ENCODE assay signal across 22 cellular contexts in genomic region chr9:18544456-18544855, GRCh38.
DNase-seq lines count a peak whose midpoint lies in the region; ATAC-seq and TF ChIP-seq lines count a peak whose summit lies in the region.
"Had no signal": no experiment of that assay in that cellular context is flagged by ENCODE, and none has a peak within 500 bp of the region (broad histone marks: within the 10 kb centered on the region; RNA-seq: fewer than 3 reads in every experiment).

No MANE protein-coding gene starts in this region.

- H3K36me3 Mint-ChIP-seq in MCF 10A (ENCODE audit: insufficient read depth, unreplicated experiment) = peaks cover 9% of the 10 kb centered on the region

- H3K27ac Mint-ChIP-seq in MCF 10A (ENCODE audit: low read depth, unreplicated experiment) = peak overlapping the region; percentile 8

- H3K9me3 Mint-ChIP-seq in MCF 10A (ENCODE audit: unreplicated experiment) = no peaks in the 10 kb centered on the region

- H3K4me1 ChIP-seq in breast epithelium = no peaks in the 10 kb centered on the region
- H3K4me1 ChIP-seq in RWPE2 (ENCODE audit: insufficient read depth, poor library complexity, severe bottlenecking) = peaks cover 21% of the 10 kb centered on the region
- H3K4me1 ChIP-seq in adrenal gland (replicated peaks in 1 of 2) = peaks cover 10 to 12% of the 10 kb centered on the region in 2 donors
- H3K4me1 ChIP-seq: body of pancreas, Caco-2, right atrium auricular region had no signal

- CTCF ChIA-PET in MCF 10A (lab: Yijun Ruan, JAX) = interaction anchor here (0.7 to 1.1 kb wide), 3 partner anchors 289 to 647 kb away, joined by 3 to 5 read pairs (median 5); no protein-coding TSS in a partner anchor

- WGBS in adrenal gland, 4 donors = 93 to 98% (median 96%) methylated on average over 3 of the region's 3 CpGs

- no peaks in the 10 kb centered on the region for H3K9me3 ChIP-seq in breast epithelium
- no peaks in the 10 kb centered on the region for H3K9me3 ChIP-seq in RWPE2 (ENCODE audit: severe bottlenecking)
- no peaks in the 10 kb centered on the region for H3K9me3 ChIP-seq in adrenal gland (replicated peaks in 1 of 3)
- H3K9me3 ChIP-seq: BLaER1, body of pancreas, Caco-2, right atrium auricular region had no signal

- POLR2A ChIA-PET in MCF 10A (lab: Yijun Ruan, JAX) = interaction anchor here (1.6 kb wide), 1 partner anchor 10 kb away, joined by 3 read pairs; no protein-coding TSS in a partner anchor

- no peak overlapping the region for H3K27ac ChIP-seq in breast epithelium
- H3K27ac ChIP-seq in RWPE2 (ENCODE audit: poor library complexity, severe bottlenecking) = peak overlapping the region; percentile 67
- H3K27ac ChIP-seq in adrenal gland = no peak overlapping the region
- H3K27ac ChIP-seq: BLaER1, body of pancreas, coronary artery, right atrium auricular region had no signal

- ATAC-seq in RWPE2 (ENCODE audit: low read depth) = peak; percentile 76
- ATAC-seq in GM18498 (IDR thresholded peaks at IDR 0.05; ENCODE audit: unreplicated experiment) = no peak
- no peak for ATAC-seq in HG03378 (IDR thresholded peaks at IDR 0.05; ENCODE audit: unreplicated experiment)
- ATAC-seq: body of pancreas had no signal

- H3K36me3 ChIP-seq in breast epithelium = no peaks in the 10 kb centered on the region
- no peaks in the 10 kb centered on the region for H3K36me3 ChIP-seq in RWPE2 (ENCODE audit: low read depth)
- no peaks in the 10 kb centered on the region for H3K36me3 ChIP-seq in adrenal gland (replicated peaks in 1 of 2)
- H3K36me3 ChIP-seq: BLaER1, right atrium auricular region had no signal

- intact Hi-C loops in MCF 10A (cut with micrococcal nuclease) (no loop called here), breast epithelium (cut with DNase I; ENCODE audit: low total_unique reads) (no loop called here), adrenal gland (cut with DNase I) (no loop called here)

- DNase-seq in MCF 10A (ENCODE audit: unreplicated experiment) = peak; percentile 28
- DNase-seq in breast epithelium (ENCODE audit: low spot score in 2 of 2) = no peak
- DNase-seq in RWPE2 (ENCODE audit: low spot score) = no peak
- peak; percentile 30 to 35 for DNase-seq in foreskin fibroblast
- no peak for DNase-seq in adrenal gland
- no peak for DNase-seq in epidermal melanocyte (ENCODE audit: insufficient read length, low spot score)
- DNase-seq: 8988T; activated CD8-positive, alpha-beta memory T cell treated with anti-CD3 and anti-CD28 coated beads for 24 hours; activated naive CD4-positive, alpha-beta T cell treated with anti-CD3 and anti-CD28 coated beads, Interleukin-2, amount 50 U/mL, for 16 hours; body of pancreas; Caco-2; NCI-H1105; NCI-H2081; nucleus accumbens; RPMI8226; T1000 had no signal

- H3K4me3 ChIP-seq in breast epithelium (no peak overlapping the region), RWPE2 (ENCODE audit: severe bottlenecking) (no peak overlapping the region), foreskin fibroblast (ENCODE audit: low read depth in 1 of 2, low read length in 2 of 2) (no peak overlapping the region), adrenal gland (no peak overlapping the region)
- H3K4me3 ChIP-seq: BLaER1, body of pancreas, coronary artery, hepatocyte, right atrium auricular region had no signal

- BruUV-seq in MCF 10A (replicated peaks; lab: Mats Ljungman, UMichigan) = no TSS peak

- no peak overlapping the region for H3K4me3 Mint-ChIP-seq in MCF 10A (ENCODE audit: unreplicated experiment)

- TF ChIP-seq CTCF in MCF 10A (IDR thresholded peaks at IDR 0.05; ENCODE audit: unreplicated experiment) = no peak
- TF ChIP-seq CTCF in breast epithelium (IDR thresholded peaks at IDR 0.05) = no peak
- no peak for TF ChIP-seq CTCF in RWPE2 (IDR thresholded peaks at IDR 0.05; ENCODE audit: poor library complexity, severe bottlenecking)
- no peak for TF ChIP-seq CTCF in foreskin fibroblast (IDR thresholded peaks at IDR 0.05; ENCODE audit: low read depth, low read length)
- no peak for TF ChIP-seq CTCF in adrenal gland (IDR thresholded peaks at IDR 0.05)

- TF ChIP-seq POLR2A in breast epithelium (IDR thresholded peaks at IDR 0.05) (no peak), adrenal gland (IDR thresholded peaks at IDR 0.05) (no peak)

- no peaks in the 10 kb centered on the region for H3K27me3 Mint-ChIP-seq in MCF 10A (ENCODE audit: insufficient read depth, unreplicated experiment)

- H3K27me3 ChIP-seq in breast epithelium (no peaks in the 10 kb centered on the region), RWPE2 (ENCODE audit: insufficient read depth, poor library complexity, severe bottlenecking) (no peaks in the 10 kb centered on the region), adrenal gland (no peaks in the 10 kb centered on the region)
- H3K27me3 ChIP-seq: BLaER1, body of pancreas, hepatocyte, right atrium auricular region had no signal

- H3K4me1 Mint-ChIP-seq in MCF 10A (ENCODE audit: insufficient read depth, unreplicated experiment) = peaks cover 11% of the 10 kb centered on the region

Comparison
In these comparisons a context has a peak if more than half of its experiments do, and no peak if none do; other contexts are left out.
1. DNase-seq: peak in MCF 10A (single experiment) and foreskin fibroblast (2 of 2); none in breast epithelium (0 of 2), RWPE2 (single experiment), adrenal gland (0 of 7) and epidermal melanocyte (single experiment).